Comparison of ENCODE assay signal across 17 cellular contexts in the genomic region with DNA sequence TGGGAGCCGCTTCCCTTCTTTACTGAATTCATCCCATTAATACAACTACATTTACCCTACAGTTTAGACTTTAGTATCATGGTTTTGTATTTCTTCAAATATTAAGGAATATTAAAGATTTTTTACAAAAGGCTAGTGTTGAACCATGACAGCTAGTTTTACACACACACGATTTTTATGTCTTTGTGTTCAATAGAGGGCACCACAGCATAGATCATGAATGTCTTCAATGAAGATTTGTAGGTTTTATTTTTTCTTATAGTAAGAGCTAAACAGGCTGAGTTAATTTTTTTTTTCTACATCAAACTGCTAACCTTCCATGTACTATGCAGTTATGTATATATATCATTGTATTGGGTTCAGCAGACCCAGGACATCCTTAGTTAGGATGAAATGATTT.
DNase-seq lines count a peak whose midpoint lies in the region; ATAC-seq and TF ChIP-seq lines count a peak whose summit lies in the region.
"Had no signal": no experiment of that assay in that cellular context is flagged by ENCODE, and none has a peak within 500 bp of the region (broad histone marks: within the 10 kb centered on the region; RNA-seq: fewer than 3 reads in every experiment).

No MANE protein-coding gene starts in this region.

- no peaks in the 10 kb centered on the region for H3K36me3 ChIP-seq in SK-N-SH (replicated peaks in 1 of 2; ENCODE audit: control insufficient read depth in 1 of 2, insufficient read depth in 2 of 2, low read length in 1 of 2)
- H3K36me3 ChIP-seq in smooth muscle cell (ENCODE audit: low read depth) = no peaks in the 10 kb centered on the region
- no peaks in the 10 kb centered on the region for H3K36me3 ChIP-seq in transverse colon
- H3K36me3 ChIP-seq: right atrium auricular region had no signal

- intact Hi-C loops in transverse colon (cut with DNase I; ENCODE audit: low total_unique reads) = loop anchor here (2.0 to 10.0 kb wide), 3 partner anchors 164 to 792 kb away; a partner anchor contains a TSS

- no peak overlapping the region for H3K4me2 ChIP-seq in SK-N-SH
- no peak overlapping the region for H3K4me2 ChIP-seq in smooth muscle cell

- TF ChIP-seq EP300 in SK-N-SH (IDR thresholded peaks at IDR 0.05; ENCODE audit: borderline replicate concordance in 1 of 2, low read depth in 1 of 2, low read length in 1 of 2) (no peak), transverse colon (IDR thresholded peaks at IDR 0.05; ENCODE audit: low read depth) (no peak)

- TF ChIP-seq CTCF in SK-N-SH (IDR thresholded peaks at IDR 0.05) = peak; percentile 34
- TF ChIP-seq CTCF in smooth muscle cell (IDR thresholded peaks at IDR 0.05; ENCODE audit: borderline replicate concordance, insufficient read depth, poor library complexity, severe bottlenecking) = peak; percentile 18
- no peak for TF ChIP-seq CTCF in transverse colon (IDR thresholded peaks at IDR 0.05)
- no peak for TF ChIP-seq CTCF in omental fat pad (IDR thresholded peaks at IDR 0.05)

- DNase-seq in SK-N-SH (no peak), NCI-H748 (lab: John Stamatoyannopoulos, UW; ENCODE audit: unreplicated experiment) (peak; percentile 25), dermis blood vessel endothelial cell (peak; percentile 28), smooth muscle cell (lab: John Stamatoyannopoulos, UW; ENCODE audit: unreplicated experiment) (no peak), transverse colon (no peak), NOMO-1 treated with dmso at 0.1 percent for 144 hours (lab: John Stamatoyannopoulos, UW; ENCODE audit: unreplicated experiment) (no peak), omental fat pad (ENCODE audit: low spot score) (no peak)
- DNase-seq: activated naive CD4-positive, alpha-beta T cell treated with anti-CD3 and anti-CD28 coated beads, Interleukin-2, amount 50 U/mL, for 16 hours; EL; left ventricle myocardium superior; natural killer cell; NCI-H446 treated with DMSO at 0.1 percent for 48 hours; SIG-M5; stimulated activated CD4-positive, alpha-beta T cell treated with anti-CD3 and anti-CD28 coated beads, Interleukin-4, amount 100 ng/mL, for 24 hours had no signal

- 47% methylated on average over 2 of the region's 2 CpGs for WGBS in SK-N-SH (ENCODE audit: low lambda C conversion rate)
- WGBS in smooth muscle cell (ENCODE audit: low lambda C conversion rate) = 82% methylated on average over 2 of the region's 2 CpGs
- WGBS in transverse colon (ENCODE audit: low coverage in 1 of 2), 2 donors = 72 to 78% methylated on average over 2 of the region's 2 CpGs

- H3F3A ChIP-seq in SK-N-SH (replicated peaks; ENCODE audit: insufficient read depth) = no peaks in the 10 kb centered on the region
- peaks cover 3% of the 10 kb centered on the region for H3F3A ChIP-seq in smooth muscle cell (ENCODE audit: low read depth)

- peak; percentile 50 for TF ChIP-seq RAD21 in SK-N-SH (IDR thresholded peaks at IDR 0.05; ENCODE audit: low read length)

- POLR2A ChIA-PET in SK-N-SH (lab: Yijun Ruan, JAX) = interaction anchor here (1.0 to 1.9 kb wide), 2 partner anchors 277 to 299 kb away, joined by 4 to 10 read pairs; no protein-coding TSS in a partner anchor

- CTCF ChIA-PET in SK-N-SH (lab: Yijun Ruan, JAX) = interaction anchor here (1.0 to 18.0 kb wide), 60 partner anchors 8 to 811 kb away, joined by 3 to 716 read pairs (median 7); a partner anchor contains a TSS

- peaks cover 0 to 9% of the 10 kb centered on the region in 2 experiments; a peak in 2 of 4 replicates for H3K4me1 ChIP-seq in SK-N-SH (ENCODE audit: control insufficient read depth in 1 of 2, insufficient read depth in 2 of 2, low read depth in 1 of 2, low read length in 1 of 2)
- no peaks in the 10 kb centered on the region for H3K4me1 ChIP-seq in smooth muscle cell (ENCODE audit: low read depth)
- H3K4me1 ChIP-seq in transverse colon = peaks cover 0 to 13% (median 2%) of the 10 kb centered on the region in 4 donors
- H3K4me1 ChIP-seq: right atrium auricular region had no signal

- ATAC-seq in SK-N-SH treated with all-trans-retinoic acid at 6 μM for 48 hours (no peak), omental fat pad (ENCODE audit: low FRiP score) (no peak)
- ATAC-seq: left ventricle myocardium superior; natural killer cell; stimulated activated memory B cell treated with anti-CD40 and anti-IgM and Interleukin-4, amounts not matched to agents 10 μg/mL and 1 μg/mL and 100 μg/mL, for 72 hours had no signal

- peaks cover 23% of the 10 kb centered on the region; the same call in 1 of the 2 replicates for H3K27me3 ChIP-seq in SK-N-SH (ENCODE audit: insufficient read depth)
- peaks cover 2% of the 10 kb centered on the region for H3K27me3 ChIP-seq in smooth muscle cell (ENCODE audit: low read depth)
- H3K27me3 ChIP-seq in transverse colon = peaks cover 48% of the 10 kb centered on the region

- H3K9me3 ChIP-seq in SK-N-SH (no peaks in the 10 kb centered on the region), smooth muscle cell (replicated peaks; ENCODE audit: low read depth) (no peaks in the 10 kb centered on the region), transverse colon (no peaks in the 10 kb centered on the region)
- H3K9me3 ChIP-seq: right atrium auricular region had no signal

- H3K4me3 ChIP-seq in SK-N-SH (ENCODE audit: low read depth in 2 of 2, low read length in 1 of 2) (no peak overlapping the region), smooth muscle cell (no peak overlapping the region), transverse colon (no peak overlapping the region)
- H3K4me3 ChIP-seq: right atrium auricular region had no signal

- H3K9ac ChIP-seq in SK-N-SH (no peak overlapping the region), smooth muscle cell (ENCODE audit: low read depth) (no peak overlapping the region)

- H2AFZ ChIP-seq in SK-N-SH (ENCODE audit: low read depth) (no peak overlapping the region), smooth muscle cell (ENCODE audit: low read depth) (no peak overlapping the region)

- H4K20me1 ChIP-seq in SK-N-SH (ENCODE audit: insufficient read depth) = no peaks in the 10 kb centered on the region
- no peaks in the 10 kb centered on the region for H4K20me1 ChIP-seq in smooth muscle cell (ENCODE audit: low read depth)

- in situ Hi-C loops in transverse colon (cut with MboI; ENCODE audit: low pct_ligation_motif_present in 1 of 4, low pct_unique_long_range_greater_than_20kb in 1 of 4, low sequenced_read_pairs in 3 of 4) = loop anchor here (5.0 to 25.0 kb wide), 10 partner anchors 129 to 794 kb away; a partner anchor contains a TSS

- no peaks in the 10 kb centered on the region for H3K9me2 ChIP-seq in SK-N-SH

- H3K27ac ChIP-seq in SK-N-SH (ENCODE audit: low read depth in 2 of 2, low read length in 1 of 2) = no peak overlapping the region
- H3K27ac ChIP-seq in smooth muscle cell (ENCODE audit: low read depth) = no peak overlapping the region
- no peak overlapping the region for H3K27ac ChIP-seq in transverse colon
- H3K27ac ChIP-seq: right atrium auricular region had no signal

- TF ChIP-seq POLR2A in transverse colon (IDR thresholded peaks at IDR 0.05) = no peak

- H3K79me2 ChIP-seq in SK-N-SH (ENCODE audit: insufficient read depth) (no peaks in the 10 kb centered on the region), smooth muscle cell (ENCODE audit: low read depth) (no peaks in the 10 kb centered on the region)

TF ChIP-seq in SK-N-SH, 30 proteins besides CTCF, POLR2A, EP300 and RAD21 (continues in another document):
- TF ChIP-seq FOXJ3 (CRISPR knock-in tag; IDR thresholded peaks at IDR 0.05) (no peak), NRF1 (IDR thresholded peaks at IDR 0.05; ENCODE audit: low read depth, low read length) (no peak), SMC3 (IDR thresholded peaks at IDR 0.05; ENCODE audit: low read depth, low read length) (no peak), FOSL2 (IDR thresholded peaks at IDR 0.05; ENCODE audit: borderline replicate concordance, low read depth) (no peak), GABPA (IDR thresholded peaks at IDR 0.05; ENCODE audit: low read depth) (no peak), MEF2A (IDR thresholded peaks at IDR 0.05; ENCODE audit: borderline replicate concordance, low read depth) (no peak)
- TF ChIP-seq, protein P1, sequence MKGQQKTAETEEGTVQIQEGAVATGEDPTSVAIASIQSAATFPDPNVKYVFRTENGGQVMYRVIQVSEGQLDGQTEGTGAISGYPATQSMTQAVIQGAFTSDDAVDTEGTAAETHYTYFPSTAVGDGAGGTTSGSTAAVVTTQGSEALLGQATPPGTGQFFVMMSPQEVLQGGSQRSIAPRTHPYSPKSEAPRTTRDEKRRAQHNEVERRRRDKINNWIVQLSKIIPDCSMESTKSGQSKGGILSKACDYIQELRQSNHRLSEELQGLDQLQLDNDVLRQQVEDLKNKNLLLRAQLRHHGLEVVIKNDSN (IDR thresholded peaks at IDR 0.05; ENCODE audit: borderline replicate concordance, low read depth) = no peak

TF ChIP-seq in SK-N-SH treated with all-trans-retinoic acid at 6 μM for 48 hours, 23 proteins besides CTCF, POLR2A, EP300 and RAD21:
- TF ChIP-seq ZFP30 (CRISPR knock-in tag; IDR thresholded peaks at IDR 0.05) = no peak
- no peak for TF ChIP-seq ESRRG (CRISPR knock-in tag; IDR thresholded peaks at IDR 0.05)
- TF ChIP-seq BACH2 (CRISPR knock-in tag; IDR thresholded peaks at IDR 0.05; ENCODE audit: borderline replicate concordance) = no peak

Comparison
In these comparisons a context has a peak if more than half of its experiments do, and no peak if none do; other contexts are left out.
1. DNase-seq: peak in NCI-H748 (single experiment) and dermis blood vessel endothelial cell (single experiment); none in SK-N-SH (single experiment), smooth muscle cell (single experiment), transverse colon (single experiment), NOMO-1 treated with dmso at 0.1 percent for 144 hours (single experiment) and omental fat pad (single experiment).
2. CTCF ChIP-seq: peak in SK-N-SH (single experiment) and smooth muscle cell (single experiment); none in transverse colon (0 of 5) and omental fat pad (0 of 3).